ENCODE assay signal across 9 cellular contexts in genomic region chr9:37424204-37424685, GRCh38. TPM values are rescaled to one million over a fixed set of nuclear protein-coding genes. Genes with fewer than 3 reads are reported as not detected.
DNase-seq lines count a peak whose midpoint lies in the region; ATAC-seq and TF ChIP-seq lines count a peak whose summit lies in the region.
"Had no signal": no experiment of that assay in that cellular context is flagged by ENCODE, and none has a peak within 500 bp of the region (broad histone marks: within the 10 kb centered on the region; RNA-seq: fewer than 3 reads in every experiment).

No MANE protein-coding gene starts in this region.

- peak overlapping the region; percentile 94 for H3K4me3 Mint-ChIP-seq in T-helper 2 cell treated with Interferon-gamma antibody and Interleukin-4, amounts not matched to agents 5 μg/mL and 100 μg/mL, for 36 hours
- peak overlapping the region; percentile 96 for H3K4me3 Mint-ChIP-seq in activated B cell treated with CpG ODN at 0.5 μM for 24 hours
- H3K4me3 Mint-ChIP-seq in stimulated activated effector memory CD8-positive, alpha-beta T cell treated with anti-CD3 and anti-CD28 coated beads, Interleukin-12 subunit alpha, Interleukin-12 subunit beta, amount 100 ng/mL, for 72 hours, result peak overlapping the region; percentile 95

- no peak for ATAC-seq in activated B cell treated with CpG ODN at 0.5 μM for 24 hours (ENCODE audit: low read depth)
- no peak for ATAC-seq in stimulated activated effector memory CD8-positive, alpha-beta T cell treated with anti-CD3 and anti-CD28 coated beads, Interleukin-12 subunit alpha, Interleukin-12 subunit beta, amount 100 ng/mL, for 72 hours
- no peak for ATAC-seq in GM21786 (IDR thresholded peaks at IDR 0.05; ENCODE audit: unreplicated experiment)
- no peak for ATAC-seq in HG03432 (IDR thresholded peaks at IDR 0.05; ENCODE audit: unreplicated experiment)
- ATAC-seq: sciatic nerve had no signal

- H3K27me3 Mint-ChIP-seq in T-helper 2 cell treated with Interferon-gamma antibody and Interleukin-4, amounts not matched to agents 5 μg/mL and 100 μg/mL, for 36 hours (ENCODE audit: low read depth), result no peaks in the 10 kb centered on the region
- H3K27me3 Mint-ChIP-seq in activated B cell treated with CpG ODN at 0.5 μM for 24 hours, result no peaks in the 10 kb centered on the region

- intact Hi-C loops in activated B cell treated with CpG ODN at 0.5 μM for 24 hours (cut with micrococcal nuclease), result loop anchor here (5.0 kb wide), 1 partner anchor 552 kb away; no protein-coding TSS in a partner anchor

- TF ChIP-seq CTCF in activated B cell treated with CpG ODN at 0.5 μM for 24 hours (IDR thresholded peaks at IDR 0.05), result no peak
- no peak for TF ChIP-seq CTCF in foreskin fibroblast (IDR thresholded peaks at IDR 0.05; ENCODE audit: low read depth, low read length)

- no peak overlapping the region for H3K27ac Mint-ChIP-seq in T-helper 2 cell treated with Interferon-gamma antibody and Interleukin-4, amounts not matched to agents 5 μg/mL and 100 μg/mL, for 36 hours
- no peak overlapping the region for H3K27ac Mint-ChIP-seq in activated B cell treated with CpG ODN at 0.5 μM for 24 hours
- no peak overlapping the region for H3K27ac Mint-ChIP-seq in stimulated activated effector memory CD8-positive, alpha-beta T cell treated with anti-CD3 and anti-CD28 coated beads, Interleukin-12 subunit alpha, Interleukin-12 subunit beta, amount 100 ng/mL, for 72 hours

- DNase-seq in T-helper 2 cell treated with Interferon-gamma antibody and Interleukin-4, amounts not matched to agents 5 μg/mL and 100 μg/mL, for 36 hours (ENCODE audit: low spot score), result no peak
- DNase-seq in T-helper 2 cell (no peak), activated B cell treated with CpG ODN at 0.5 μM for 24 hours (no peak), foreskin fibroblast (no peak), dedifferentiated amniotic fluid mesenchymal stem cell (ENCODE audit: extremely low spot score) (no peak)
- DNase-seq in stimulated activated effector memory CD8-positive, alpha-beta T cell treated with anti-CD3 and anti-CD28 coated beads, Interleukin-12 subunit alpha, Interleukin-12 subunit beta, amount 100 ng/mL, for 72 hours (ENCODE audit: low spot score in 2 of 2), result no peak

- POLR2A ChIA-PET in activated B cell treated with CpG ODN at 0.5 μM for 24 hours (lab: Charles Lee), result interaction anchor here (0.8 to 4.2 kb wide), 6 partner anchors 14 to 142 kb away, joined by 3 to 55 read pairs (median 3); no protein-coding TSS in a partner anchor

- peak overlapping the region; percentile 94 to 95 for H3K4me3 ChIP-seq in foreskin fibroblast (ENCODE audit: low read depth in 1 of 2, low read length in 2 of 2)

- peaks cover 16% of the 10 kb centered on the region for H3K4me1 Mint-ChIP-seq in T-helper 2 cell treated with Interferon-gamma antibody and Interleukin-4, amounts not matched to agents 5 μg/mL and 100 μg/mL, for 36 hours (ENCODE audit: low read depth)
- H3K4me1 Mint-ChIP-seq in activated B cell treated with CpG ODN at 0.5 μM for 24 hours, result peaks cover 36% of the 10 kb centered on the region
- peaks cover 20% of the 10 kb centered on the region for H3K4me1 Mint-ChIP-seq in stimulated activated effector memory CD8-positive, alpha-beta T cell treated with anti-CD3 and anti-CD28 coated beads, Interleukin-12 subunit alpha, Interleukin-12 subunit beta, amount 100 ng/mL, for 72 hours

- CTCF ChIA-PET in activated B cell treated with CpG ODN at 0.5 μM for 24 hours (lab: Charles Lee), result no interaction called here

- no peaks in the 10 kb centered on the region for H3K9me3 Mint-ChIP-seq in T-helper 2 cell treated with Interferon-gamma antibody and Interleukin-4, amounts not matched to agents 5 μg/mL and 100 μg/mL, for 36 hours
- no peaks in the 10 kb centered on the region for H3K9me3 Mint-ChIP-seq in activated B cell treated with CpG ODN at 0.5 μM for 24 hours
- no peaks in the 10 kb centered on the region for H3K9me3 Mint-ChIP-seq in stimulated activated effector memory CD8-positive, alpha-beta T cell treated with anti-CD3 and anti-CD28 coated beads, Interleukin-12 subunit alpha, Interleukin-12 subunit beta, amount 100 ng/mL, for 72 hours

- peaks cover 13% of the 10 kb centered on the region for H3K36me3 Mint-ChIP-seq in T-helper 2 cell treated with Interferon-gamma antibody and Interleukin-4, amounts not matched to agents 5 μg/mL and 100 μg/mL, for 36 hours (ENCODE audit: low read depth)
- H3K36me3 Mint-ChIP-seq in activated B cell treated with CpG ODN at 0.5 μM for 24 hours (ENCODE audit: low read depth), result peaks cover 52% of the 10 kb centered on the region
- H3K36me3 Mint-ChIP-seq in stimulated activated effector memory CD8-positive, alpha-beta T cell treated with anti-CD3 and anti-CD28 coated beads, Interleukin-12 subunit alpha, Interleukin-12 subunit beta, amount 100 ng/mL, for 72 hours, result peaks cover 42% of the 10 kb centered on the region

RNA-seq across cellular contexts. Expression of gene GRHPR, which starts 1.7 kb away (rescaled TPM):
- total RNA-seq in activated B cell treated with CpG ODN at 0.5 μM for 24 hours, result 315 TPM in 2 replicates

RNA-seq across cellular contexts. Expression of gene ZBTB5, which starts 41.0 kb away (rescaled TPM):
- total RNA-seq in activated B cell treated with CpG ODN at 0.5 μM for 24 hours, result 26.5 and 28.1 TPM in 2 replicates
